Comparison of ENCODE assay signal across 1 cellular context in genomic region chr17:61416540-61417363, GRCh38.
A peak's percentile ranks its signal among the peaks of the same experiment; 100 is the strongest.
TF ChIP-seq lines count a peak whose summit lies in the region.

No MANE protein-coding gene starts in this region.

TF ChIP-seq in HepG2, 621 proteins besides CTCF, POLR2A, EP300 and RAD21 (continued from another document):
- TF ChIP-seq BCL3 (CRISPR knock-in tag; IDR thresholded peaks at IDR 0.05), result no peak
- TF ChIP-seq ZNF775 (CRISPR knock-in tag; IDR thresholded peaks at IDR 0.05; ENCODE audit: borderline replicate concordance), result no peak
- no peak for TF ChIP-seq PAF1 (CRISPR knock-in tag; IDR thresholded peaks at IDR 0.05)
- TF ChIP-seq EEA1 (CRISPR knock-in tag; IDR thresholded peaks at IDR 0.05; ENCODE audit: borderline replicate concordance), result no peak
- no peak for TF ChIP-seq SOX6 (IDR thresholded peaks at IDR 0.05)
- peak; percentile 38; the same call in 1 of the 2 replicates for TF ChIP-seq SOX6 (CRISPR knock-in tag; IDR thresholded peaks at IDR 0.05)
- 0 out of 2 replicates have a peak, but pooled peaks have one; percentile 66 for TF ChIP-seq ZNF318 (CRISPR knock-in tag; IDR thresholded peaks at IDR 0.05)
- TF ChIP-seq ZNF230 (CRISPR knock-in tag; IDR thresholded peaks at IDR 0.05), result no peak; the same call in 1 of the 2 replicates
- no peak for TF ChIP-seq CBX5 (CRISPR knock-in tag; IDR thresholded peaks at IDR 0.05; ENCODE audit: borderline replicate concordance)
- TF ChIP-seq ZNF446 (CRISPR knock-in tag; IDR thresholded peaks at IDR 0.05), result no peak
- no peak for TF ChIP-seq TIGD3 (CRISPR knock-in tag; IDR thresholded peaks at IDR 0.05; ENCODE audit: borderline replicate concordance)
- 0 out of 2 replicates have a peak, but pooled peaks have one; percentile 19 for TF ChIP-seq NFKBIZ (CRISPR knock-in tag; IDR thresholded peaks at IDR 0.05)
- no peak for TF ChIP-seq ATF7 (IDR thresholded peaks at IDR 0.05)
- TF ChIP-seq ATF7 (CRISPR knock-in tag; IDR thresholded peaks at IDR 0.05), result peak; percentile 81
- no peak for TF ChIP-seq SP140L (CRISPR knock-in tag; IDR thresholded peaks at IDR 0.05; ENCODE audit: borderline replicate concordance)
- TF ChIP-seq REST (IDR thresholded peaks at IDR 0.05; ENCODE audit: borderline replicate concordance in 1 of 2, low read depth in 1 of 2, low read length in 2 of 2), result no peak
- TF ChIP-seq MYNN (CRISPR knock-in tag; IDR thresholded peaks at IDR 0.05; ENCODE audit: low read depth), result peak; percentile 41; the same call in 1 of the 2 replicates
- TF ChIP-seq GMEB2 (CRISPR knock-in tag; IDR thresholded peaks at IDR 0.05; ENCODE audit: low read depth), result no peak
- no peak for TF ChIP-seq ZNF83 (CRISPR knock-in tag; IDR thresholded peaks at IDR 0.05; ENCODE audit: borderline replicate concordance)
- no peak for TF ChIP-seq HHEX (CRISPR knock-in tag; IDR thresholded peaks at IDR 0.05)
- TF ChIP-seq ZFP1 (CRISPR knock-in tag; IDR thresholded peaks at IDR 0.05), result no peak
- TF ChIP-seq NR2F6 (IDR thresholded peaks at IDR 0.05), result no peak; the same call in 1 of the 2 replicates
- peak; percentile 46; the same call in 1 of the 2 replicates for TF ChIP-seq NR2F6 (CRISPR knock-in tag; IDR thresholded peaks at IDR 0.05)
- peak; percentile 46 for TF ChIP-seq POLR2AphosphoS5 (IDR thresholded peaks at IDR 0.05; ENCODE audit: low read depth, low read length)
- TF ChIP-seq CBX2 (IDR thresholded peaks at IDR 0.05; ENCODE audit: low read depth, low read length), result no peak
- no peak for TF ChIP-seq CBX2 (CRISPR knock-in tag; IDR thresholded peaks at IDR 0.05; ENCODE audit: low read depth)
- TF ChIP-seq PAX8 (CRISPR knock-in tag; IDR thresholded peaks at IDR 0.05; ENCODE audit: borderline replicate concordance), result peak; percentile 89; the same call in 1 of the 2 replicates
